Comparison of ENCODE assay signal across 1 cellular context in genomic region chr1:34865981-34866761, GRCh38.
TF ChIP-seq lines count a peak whose summit lies in the region.

No MANE protein-coding gene starts in this region.

TF ChIP-seq in HepG2, 621 proteins besides CTCF, POLR2A, EP300 and RAD21 (continued from another document and continues in another):
- TF ChIP-seq ZNF503 (CRISPR knock-in tag; IDR thresholded peaks at IDR 0.05) (no peak), ZNF256 (CRISPR knock-in tag; conservative IDR thresholded peaks at IDR 0.05) (no peak), RXRB (CRISPR knock-in tag; IDR thresholded peaks at IDR 0.05; ENCODE audit: borderline replicate concordance) (peak; percentile 31; the same call in 1 of the 2 replicates), KDM5A (IDR thresholded peaks at IDR 0.05; ENCODE audit: borderline replicate concordance, low read length) (no peak), KLF6 (CRISPR knock-in tag; IDR thresholded peaks at IDR 0.05) (no peak), ZNF543 (CRISPR knock-in tag; IDR thresholded peaks at IDR 0.05) (no peak), HIVEP1 (CRISPR knock-in tag; IDR thresholded peaks at IDR 0.05) (0 out of 2 replicates have a peak, but pooled peaks have one; percentile 20), ZNF562 (CRISPR knock-in tag; IDR thresholded peaks at IDR 0.05; ENCODE audit: borderline replicate concordance) (no peak), MIER2 (CRISPR knock-in tag; IDR thresholded peaks at IDR 0.05) (no peak), DNMT3B (CRISPR knock-in tag; conservative IDR thresholded peaks at IDR 0.05) (no peak), SOX6 (IDR thresholded peaks at IDR 0.05) (no peak), SOX6 (CRISPR knock-in tag; IDR thresholded peaks at IDR 0.05) (no peak), ZNF570 (CRISPR knock-in tag; IDR thresholded peaks at IDR 0.05; ENCODE audit: borderline replicate concordance) (no peak), KLF15 (CRISPR knock-in tag; IDR thresholded peaks at IDR 0.05; ENCODE audit: borderline replicate concordance) (no peak), ELK4 (CRISPR knock-in tag; IDR thresholded peaks at IDR 0.05; ENCODE audit: borderline replicate concordance) (no peak), TBX3 (IDR thresholded peaks at IDR 0.05; ENCODE audit: borderline replicate concordance) (no peak), HOXA9 (CRISPR knock-in tag; IDR thresholded peaks at IDR 0.05; ENCODE audit: borderline replicate concordance) (no peak), ZNF7 (CRISPR knock-in tag; IDR thresholded peaks at IDR 0.05) (no peak), ZNF451 (CRISPR knock-in tag; IDR thresholded peaks at IDR 0.05) (no peak), ZSCAN30 (CRISPR knock-in tag; IDR thresholded peaks at IDR 0.05) (no peak), ATF1 (CRISPR knock-in tag; IDR thresholded peaks at IDR 0.05) (no peak), ZFP1 (CRISPR knock-in tag; IDR thresholded peaks at IDR 0.05) (no peak), ZBTB49 (CRISPR knock-in tag; IDR thresholded peaks at IDR 0.05; ENCODE audit: borderline replicate concordance) (no peak), ZNF530 (CRISPR knock-in tag; IDR thresholded peaks at IDR 0.05; ENCODE audit: low read depth) (no peak), CAMTA2 (CRISPR knock-in tag; IDR thresholded peaks at IDR 0.05; ENCODE audit: borderline replicate concordance) (0 out of 2 replicates have a peak, but pooled peaks have one; percentile 62), ZNF383 (CRISPR knock-in tag; IDR thresholded peaks at IDR 0.05; ENCODE audit: borderline replicate concordance) (no peak), SIN3A (IDR thresholded peaks at IDR 0.05; ENCODE audit: borderline replicate concordance, low read depth, low read length) (no peak), U2AF2 (IDR thresholded peaks at IDR 0.05; ENCODE audit: low read depth, low read length) (no peak), KAT7 (CRISPR knock-in tag; IDR thresholded peaks at IDR 0.05; ENCODE audit: borderline replicate concordance) (no peak), WIZ (CRISPR knock-in tag; IDR thresholded peaks at IDR 0.05) (no peak), ATF4 (CRISPR knock-in tag; IDR thresholded peaks at IDR 0.05) (no peak), SMAD1 (CRISPR knock-in tag; IDR thresholded peaks at IDR 0.05; ENCODE audit: borderline replicate concordance, low read depth) (no peak), MAF1 (CRISPR knock-in tag; IDR thresholded peaks at IDR 0.05; ENCODE audit: borderline replicate concordance) (no peak), HNRNPK (IDR thresholded peaks at IDR 0.05; ENCODE audit: low read depth, low read length, poor library complexity, severe bottlenecking) (no peak), KLF11 (CRISPR knock-in tag; IDR thresholded peaks at IDR 0.05) (no peak), ZNF800 (CRISPR knock-in tag; IDR thresholded peaks at IDR 0.05) (0 out of 2 replicates have a peak, but pooled peaks have one; percentile 23), ZNF331 (CRISPR knock-in tag; IDR thresholded peaks at IDR 0.05) (0 out of 2 replicates have a peak, but pooled peaks have one; percentile 15), ZSCAN5A (CRISPR knock-in tag; IDR thresholded peaks at IDR 0.05; ENCODE audit: borderline replicate concordance) (no peak), HOXD1 (CRISPR knock-in tag; IDR thresholded peaks at IDR 0.05) (no peak; the same call in 1 of the 2 replicates), ZNF275 (CRISPR knock-in tag; IDR thresholded peaks at IDR 0.05; ENCODE audit: borderline replicate concordance) (0 out of 2 replicates have a peak, but pooled peaks have one; percentile 49), HMGXB3 (CRISPR knock-in tag; IDR thresholded peaks at IDR 0.05; ENCODE audit: borderline replicate concordance) (no peak), NFE2 (CRISPR knock-in tag; IDR thresholded peaks at IDR 0.05) (no peak), ZNF580 (CRISPR knock-in tag; IDR thresholded peaks at IDR 0.05; ENCODE audit: borderline replicate concordance, low read depth) (0 out of 2 replicates have a peak, but pooled peaks have one; percentile 62), PITX1 (CRISPR knock-in tag; IDR thresholded peaks at IDR 0.05) (peak; percentile 60; the same call in 1 of the 2 replicates), YY1 (IDR thresholded peaks at IDR 0.05; ENCODE audit: insufficient read depth, insufficient replicate concordance, low read depth, low read length) (peak; percentile 42), SP4 (CRISPR knock-in tag; IDR thresholded peaks at IDR 0.05) (0 out of 2 replicates have a peak, but pooled peaks have one; percentile 27), POGZ (CRISPR knock-in tag; IDR thresholded peaks at IDR 0.05) (0 out of 2 replicates have a peak, but pooled peaks have one; percentile 24), RFX1 (IDR thresholded peaks at IDR 0.05) (no peak), BRF2 (CRISPR knock-in tag; IDR thresholded peaks at IDR 0.05) (no peak), ZNF766 (CRISPR knock-in tag; IDR thresholded peaks at IDR 0.05; ENCODE audit: borderline replicate concordance) (no peak)
